Comparison of ENCODE assay signal across 8 cellular contexts in the genomic region with DNA sequence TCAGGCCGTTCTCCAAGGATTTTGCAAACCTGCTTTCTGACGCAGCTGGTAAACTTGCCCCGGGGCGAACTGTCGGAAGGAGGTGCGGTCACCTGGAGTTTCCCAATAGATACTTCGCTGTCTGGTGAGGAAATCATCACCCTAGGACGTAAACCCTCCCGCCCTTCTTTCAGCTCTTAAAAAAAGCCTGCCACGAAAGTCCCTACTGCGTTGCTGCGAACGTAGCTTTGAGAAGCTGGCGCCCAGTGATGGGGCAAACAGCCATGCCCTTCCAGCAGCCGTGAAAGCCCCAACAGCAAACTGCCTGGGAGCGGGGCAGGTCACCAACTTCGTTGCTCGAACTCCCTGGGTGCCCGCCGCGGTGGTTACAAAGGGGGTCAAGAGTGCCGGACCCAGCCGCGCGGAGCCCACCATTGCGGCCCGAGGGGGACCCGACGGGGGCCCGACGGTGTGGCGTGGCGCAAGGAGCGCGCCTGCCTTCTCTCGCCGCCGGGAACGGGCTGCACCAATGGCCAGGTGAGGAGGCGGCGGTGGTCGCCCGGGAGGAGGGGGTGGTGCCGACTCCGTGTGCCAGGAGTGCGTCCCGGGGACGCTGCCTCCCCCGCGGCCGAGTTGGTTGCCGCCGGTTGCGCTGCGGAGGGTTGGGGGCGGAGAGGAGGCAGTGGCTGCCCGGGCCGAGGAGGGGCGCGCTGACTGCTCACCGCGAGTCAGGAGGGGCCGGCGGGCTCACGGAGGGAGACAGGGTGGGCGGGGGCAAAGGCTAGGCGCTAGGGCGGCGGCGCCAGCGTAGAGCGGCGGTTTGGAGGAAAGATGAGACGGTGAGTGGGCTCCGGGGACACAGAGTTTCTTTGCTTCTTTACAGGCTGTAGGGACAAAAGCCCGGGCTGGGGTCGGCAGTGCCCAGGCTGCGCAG. TPM values are rescaled to one million over a fixed set of nuclear protein-coding genes. Genes with fewer than 3 reads are reported as not detected.
DNase-seq lines count a peak whose midpoint lies in the region.

A gene (plus strand): TSS at position 205 of the 913 bp plus-strand sequence. CDS start 24,813 bp downstream, outside the sequence.

- POLR2A ChIA-PET in CD8-positive, alpha-beta memory T cell (lab: Charles Lee), result interaction anchor here (0.6 to 1.7 kb wide), 7 partner anchors 10 to 241 kb away, joined by 3 to 11 read pairs (median 5); a partner anchor contains a TSS

- H3K4me3 Mint-ChIP-seq in CD8-positive, alpha-beta memory T cell, result peak within 1 kb of the TSS; percentile 94 to 99 (median 97)

- WGBS in mesodermal cell (ENCODE audit: insufficient coverage in 2 of 2), 2 experiments, result 0% methylated on average over 49 to 53 of the region's 78 CpGs

- H3K27me3 ChIP-seq in CD8-positive, alpha-beta memory T cell (ENCODE audit: insufficient read depth, low read length, poor library complexity, severe bottlenecking), result peaks cover 5% of the 10 kb centered on the region
- H3K27me3 ChIP-seq in H7 (ENCODE audit: control insufficient read depth, insufficient read depth, low read length), result peaks cover 3% of the 10 kb centered on the region; the same call in 1 of the 2 replicates
- no peaks in the 10 kb centered on the region for H3K27me3 ChIP-seq in effector memory CD4-positive, alpha-beta T cell (replicated peaks; ENCODE audit: control insufficient read depth, insufficient read depth, low read length, poor library complexity, severe bottlenecking)

- peak; percentile 42 to 84 (median 62) for DNase-seq in CD8-positive, alpha-beta memory T cell
- DNase-seq in H7 (peak; percentile 92), NCI-H345 (lab: John Stamatoyannopoulos, UW) (peak; percentile 69), KG1 (lab: John Stamatoyannopoulos, UW) (no peak)
- peak; percentile 38 to 44 for DNase-seq in activated CD8-positive, alpha-beta memory T cell treated with anti-CD3 and anti-CD28 coated beads for 4 hours (ENCODE audit: low read depth in 2 of 2)
- DNase-seq in effector memory CD4-positive, alpha-beta T cell, result peak; percentile 53 to 57 (median 54)
- DNase-seq in stimulated activated CD8-positive, alpha-beta memory T cell treated with anti-CD3 and anti-CD28 coated beads, Interleukin-4, amount 100 ng/mL, for 24 hours (ENCODE audit: low read depth), result peak; percentile 52

- peaks cover 0 to 9% (median 0%) of the 10 kb centered on the region in 3 donors for H3K36me3 Mint-ChIP-seq in CD8-positive, alpha-beta memory T cell

- H3K27ac ChIP-seq in CD8-positive, alpha-beta memory T cell (ENCODE audit: low read depth, low read length), result peak within 1 kb of the TSS; percentile 61
- peak within 1 kb of the TSS; percentile 76 for H3K27ac ChIP-seq in effector memory CD4-positive, alpha-beta T cell (ENCODE audit: insufficient read depth, low read length, poor library complexity, severe bottlenecking)
- H3K27ac ChIP-seq in mesodermal cell (ENCODE audit: low read depth, low read length, severe bottlenecking), result peak within 1 kb of the TSS; percentile 98

- H3K4me1 ChIP-seq in CD8-positive, alpha-beta memory T cell (ENCODE audit: insufficient read depth, low read length), result peaks cover 6% of the 10 kb centered on the region
- peaks cover 7% of the 10 kb centered on the region for H3K4me1 ChIP-seq in effector memory CD4-positive, alpha-beta T cell (ENCODE audit: control insufficient read depth, insufficient read depth, low read length, poor library complexity, severe bottlenecking)
- peaks cover 26% of the 10 kb centered on the region for H3K4me1 ChIP-seq in mesodermal cell (ENCODE audit: control insufficient read depth, insufficient read depth, low read length, poor library complexity, severe bottlenecking)

- H3K9me3 Mint-ChIP-seq in CD8-positive, alpha-beta memory T cell, result no peaks in the 10 kb centered on the region

- no peaks in the 10 kb centered on the region for H3K36me3 ChIP-seq in CD8-positive, alpha-beta memory T cell (ENCODE audit: insufficient read depth, low read length)
- no peaks in the 10 kb centered on the region for H3K36me3 ChIP-seq in H7 (replicated peaks; ENCODE audit: control insufficient read depth, insufficient read depth, low read length)
- no peaks in the 10 kb centered on the region for H3K36me3 ChIP-seq in effector memory CD4-positive, alpha-beta T cell (ENCODE audit: control insufficient read depth, insufficient read depth, low read length)
- H3K36me3 ChIP-seq in mesodermal cell (ENCODE audit: control insufficient read depth, insufficient read depth, low read length), result no peaks in the 10 kb centered on the region

- CTCF ChIA-PET in CD8-positive, alpha-beta memory T cell (lab: Charles Lee), result interaction anchor here (0.7 to 2.8 kb wide), 21 partner anchors 7 to 220 kb away, joined by 3 to 42 read pairs (median 3); a partner anchor contains a TSS

- H3K4me1 Mint-ChIP-seq in CD8-positive, alpha-beta memory T cell, result peaks cover 30 to 33% (median 32%) of the 10 kb centered on the region in 3 donors

- H3K4me3 ChIP-seq in CD8-positive, alpha-beta memory T cell (ENCODE audit: low read length), result peak within 1 kb of the TSS; percentile 78
- peak within 1 kb of the TSS; percentile 79 for H3K4me3 ChIP-seq in H7 (ENCODE audit: insufficient read depth, low read depth, low read length)
- peak within 1 kb of the TSS; percentile 84 for H3K4me3 ChIP-seq in effector memory CD4-positive, alpha-beta T cell (ENCODE audit: insufficient read depth, low read depth, low read length, poor library complexity, severe bottlenecking)
- peak within 1 kb of the TSS; percentile 91 for H3K4me3 ChIP-seq in mesodermal cell (ENCODE audit: extremely low read depth, insufficient read depth, low read length, poor library complexity, severe bottlenecking)

- peak within 1 kb of the TSS; percentile 87 to 98 (median 94) for H3K27ac Mint-ChIP-seq in CD8-positive, alpha-beta memory T cell

- peaks cover 0 to 2% of the 10 kb centered on the region in 2 donors for H3K27me3 Mint-ChIP-seq in CD8-positive, alpha-beta memory T cell

- H3K9me3 ChIP-seq in CD8-positive, alpha-beta memory T cell (ENCODE audit: low read length), result no peaks in the 10 kb centered on the region
- H3K9me3 ChIP-seq in effector memory CD4-positive, alpha-beta T cell (ENCODE audit: control insufficient read depth, low read length), result no peaks in the 10 kb centered on the region
- H3K9me3 ChIP-seq in mesodermal cell (ENCODE audit: control insufficient read depth, low read length), result no peaks in the 10 kb centered on the region

RNA-seq across cellular contexts. Expression of the gene that starts here (rescaled TPM):
- 1 to 10 TPM; 1.9 to 2.2 TPM for total RNA-seq in CD8-positive, alpha-beta memory T cell
- 8.1 TPM for polyA plus RNA-seq in CD8-positive, alpha-beta memory T cell
- 39.6 and 43.3 TPM in 2 replicates for total RNA-seq in H7 (2014; rRNA removed; shearing (Covaris generic))
- polyA plus RNA-seq in mesodermal cell (2013, experiment 1 of 2), result 46.1 TPM
- polyA plus RNA-seq in mesodermal cell (2013, experiment 2 of 2), result 46.3 TPM

Comparison
In these comparisons a context has a peak if more than half of its experiments do, and no peak if none do; other contexts are left out.
1. RNA of the gene that starts here (total RNA-seq): 39.6 to 43.3 TPM in H7; 1.9 to 2.2 TPM in CD8-positive, alpha-beta memory T cell; every median in the first group is over 10 times any median in the second.
2. Peak in every context shown above with its lines, with median percentiles within 50 percentile points of each other: H3K27ac ChIP-seq and H3K4me3 ChIP-seq.